Comparison of ENCODE assay signal across 37 cellular contexts in the genomic region with DNA sequence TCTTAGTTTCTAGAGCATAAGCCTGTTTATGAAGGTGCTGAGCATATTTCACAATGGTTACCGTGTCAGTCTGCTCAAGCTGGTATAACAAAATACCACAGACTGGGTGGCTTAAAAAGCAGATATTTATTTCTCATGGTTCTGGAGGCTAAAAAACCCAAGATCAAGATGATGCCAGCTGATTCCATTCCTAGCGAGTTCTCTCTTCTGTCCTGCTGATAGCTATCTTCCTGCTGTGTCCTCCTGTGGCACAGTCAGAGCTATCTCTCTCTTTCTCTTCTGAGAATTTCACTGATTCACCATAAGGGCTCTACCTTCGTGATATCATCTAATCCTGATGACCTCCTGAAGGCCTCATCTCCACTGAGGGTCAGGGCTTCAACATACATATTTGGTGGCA.
"Had no signal": no experiment of that assay in that cellular context is flagged by ENCODE, and none has a peak within 500 bp of the region (broad histone marks: within the 10 kb centered on the region; RNA-seq: fewer than 3 reads in every experiment).

No MANE protein-coding gene starts in this region.

- FAIRE-seq: TTC549 had no signal

- H3K36me3 ChIP-seq: adrenal gland, ascending aorta, brain microvascular endothelial cell, breast epithelium had no signal

- DNase-seq: activated B cell treated with CpG ODN at 0.5 μM for 24 hours; activated CD4-positive, alpha-beta memory T cell treated with anti-CD3 and anti-CD28 coated beads for 36 hours; activated CD4-positive, alpha-beta T cell treated with anti-CD3 and anti-CD28 coated beads for 4 hours; activated CD4-positive, alpha-beta T cell treated with anti-CD3 and anti-CD28 coated beads, Interleukin-2, amount 10 ng/mL, durations not matched to agents 24 days and 14 days; activated CD4-positive, alpha-beta T cell treated with anti-CD3 and anti-CD28 coated beads, Interleukin-2, amount 50 U/mL, for 1 hour; activated CD4-positive, alpha-beta T cell treated with anti-CD3 and anti-CD28 coated beads, Interleukin-2, amount 50 U/mL, for 4 hours; activated CD4-positive, CD25-positive, alpha-beta regulatory T cell treated with anti-CD3 and anti-CD28 coated beads, Interleukin-2, amount 50 U/mL, for 72 hours; activated CD8-positive, alpha-beta memory T cell treated with anti-CD3 and anti-CD28 coated beads, Interleukin-2, amount 50 U/mL, for 4 hours; activated CD8-positive, alpha-beta T cell treated with anti-CD3 and anti-CD28 coated beads for 36 hours; activated effector memory CD4-positive, alpha-beta T cell treated with anti-CD3 and anti-CD28 coated beads, Interleukin-2, amount 50 U/mL, for 16 hours; activated gamma-delta T cell treated with Interleukin-2 at 50 U/mL for 16 hours; activated naive CD4-positive, alpha-beta T cell; activated naive CD4-positive, alpha-beta T cell treated with anti-CD3 and anti-CD28 coated beads for 36 hours; activated naive CD4-positive, alpha-beta T cell treated with anti-CD3 and anti-CD28 coated beads, Interleukin-2, amount 50 U/mL, for 16 hours; activated naive CD8-positive, alpha-beta T cell treated with anti-CD3 and anti-CD28 coated beads for 36 hours; activated T-cell treated with anti-CD3 and anti-CD28 coated beads for 4 hours; activated T-cell treated with anti-CD3 and anti-CD28 coated beads, Interleukin-2, amount 50 U/mL, for 1 hour; activated T-cell treated with anti-CD3 and anti-CD28 coated beads, Interleukin-2, amount 50 U/mL, for 4 hours; activated T-cell treated with anti-CD3 and anti-CD28 coated beads, Interleukin-2, amount 50 U/mL, for 72 hours; adrenal gland; amygdala; anterior cingulate cortex; body of pancreas; brain microvascular endothelial cell; central memory CD4-positive, alpha-beta T cell; T-helper 1 cell; T-helper 2 cell; T-helper 9 cell had no signal

- H3K4me3 ChIP-seq: adrenal gland, ascending aorta, body of pancreas, breast epithelium had no signal

- H3K27ac Mint-ChIP-seq: activated B cell treated with CpG ODN at 0.5 μM for 24 hours; activated CD4-positive, alpha-beta memory T cell treated with anti-CD3 and anti-CD28 coated beads for 36 hours; activated CD4-positive, alpha-beta T cell treated with anti-CD3 and anti-CD28 coated beads, Interleukin-2, amount 10 ng/mL, durations not matched to agents 24 days and 14 days; activated CD8-positive, alpha-beta T cell treated with anti-CD3 and anti-CD28 coated beads for 36 hours; activated naive CD4-positive, alpha-beta T cell treated with anti-CD3 and anti-CD28 coated beads for 36 hours; activated naive CD4-positive, alpha-beta T cell treated with anti-CD3 and anti-CD28 coated beads, Interleukin-2, amount 50 U/mL, for 72 hours; activated naive CD8-positive, alpha-beta T cell treated with anti-CD3 and anti-CD28 coated beads for 36 hours; activated T-cell treated with anti-CD3 and anti-CD28 coated beads, Interleukin-2, amount 50 U/mL, for 72 hours; activated T-helper 1 cell treated with anti-CD3 and anti-CD28 coated beads, Interleukin-12 subunit alpha, Interleukin-12 subunit beta, Interleukin-2, Interleukin-4 antibody, amounts not matched to agents 30 ng/mL and 10 ng/mL and 1 ng/mL, durations not matched to agents 14 hours and 24 hours and 36 hours; activated T-helper 17 cell treated with anti-CD3 and anti-CD28 coated beads, Interleukin-2, amount 50 U/mL, for 72 hours; T-helper 1 cell treated with Interleukin-12 subunit alpha and Interleukin-12 subunit beta and Interleukin-4 antibody, amounts not matched to agents 30 μg/mL and 1 μg/mL, for 36 hours; T-helper 2 cell treated with Interferon-gamma antibody and Interleukin-4, amounts not matched to agents 5 μg/mL and 100 μg/mL, for 36 hours had no signal

- H3K9me3 ChIP-seq: adrenal gland, body of pancreas had no signal

- H3K4me3 Mint-ChIP-seq: activated B cell treated with CpG ODN at 0.5 μM for 24 hours; activated CD4-positive, alpha-beta memory T cell treated with anti-CD3 and anti-CD28 coated beads for 36 hours; activated CD4-positive, alpha-beta T cell treated with anti-CD3 and anti-CD28 coated beads, Interleukin-2, amount 10 ng/mL, durations not matched to agents 24 days and 14 days; activated CD8-positive, alpha-beta T cell treated with anti-CD3 and anti-CD28 coated beads for 36 hours; activated naive CD4-positive, alpha-beta T cell treated with anti-CD3 and anti-CD28 coated beads for 36 hours; activated naive CD8-positive, alpha-beta T cell treated with anti-CD3 and anti-CD28 coated beads for 36 hours; activated T-cell treated with anti-CD3 and anti-CD28 coated beads, Interleukin-2, amount 50 U/mL, for 4 hours; activated T-cell treated with anti-CD3 and anti-CD28 coated beads, Interleukin-2, amount 50 U/mL, for 72 hours; activated T-helper 1 cell treated with anti-CD3 and anti-CD28 coated beads, Interleukin-12 subunit alpha, Interleukin-12 subunit beta, Interleukin-2, Interleukin-4 antibody, amounts not matched to agents 30 ng/mL and 10 ng/mL and 1 ng/mL, durations not matched to agents 14 hours and 24 hours and 36 hours; activated T-helper 17 cell treated with anti-CD3 and anti-CD28 coated beads, Interleukin-2, amount 50 U/mL, for 72 hours; T-helper 1 cell treated with Interleukin-12 subunit alpha and Interleukin-12 subunit beta and Interleukin-4 antibody, amounts not matched to agents 30 μg/mL and 1 μg/mL, for 36 hours; T-helper 2 cell treated with Interferon-gamma antibody and Interleukin-4, amounts not matched to agents 5 μg/mL and 100 μg/mL, for 36 hours had no signal

- H3K4me1 ChIP-seq: adrenal gland, ascending aorta, body of pancreas, breast epithelium had no signal

- H3K27me3 ChIP-seq: adrenal gland, ascending aorta, body of pancreas, brain microvascular endothelial cell, breast epithelium had no signal

- ATAC-seq: activated CD8-positive, alpha-beta T cell treated with anti-CD3 and anti-CD28 coated beads for 36 hours; activated naive CD4-positive, alpha-beta T cell treated with anti-CD3 and anti-CD28 coated beads, Interleukin-2, amount 50 U/mL, for 72 hours; activated T-cell treated with anti-CD3 and anti-CD28 coated beads, Interleukin-2, amount 50 U/mL, for 4 hours; activated T-cell treated with anti-CD3 and anti-CD28 coated beads, Interleukin-2, amount 50 U/mL, for 72 hours; activated T-helper 17 cell treated with anti-CD3 and anti-CD28 coated beads, Interleukin-2, amount 50 U/mL, for 72 hours; body of pancreas had no signal

- H3K36me3 Mint-ChIP-seq: activated CD4-positive, alpha-beta memory T cell treated with anti-CD3 and anti-CD28 coated beads for 36 hours; activated naive CD8-positive, alpha-beta T cell treated with anti-CD3 and anti-CD28 coated beads for 36 hours had no signal

- H3K27ac ChIP-seq: adrenal gland, ascending aorta, body of pancreas, brain microvascular endothelial cell, breast epithelium, VCaP had no signal

- H3K4me1 Mint-ChIP-seq: activated B cell treated with CpG ODN at 0.5 μM for 24 hours; activated CD4-positive, alpha-beta T cell treated with anti-CD3 and anti-CD28 coated beads, Interleukin-2, amount 10 ng/mL, durations not matched to agents 24 days and 14 days; activated naive CD8-positive, alpha-beta T cell treated with anti-CD3 and anti-CD28 coated beads for 36 hours; activated T-helper 17 cell treated with anti-CD3 and anti-CD28 coated beads, Interleukin-2, amount 50 U/mL, for 72 hours had no signal

- H3K27me3 Mint-ChIP-seq: activated B cell treated with CpG ODN at 0.5 μM for 24 hours; activated CD4-positive, alpha-beta memory T cell treated with anti-CD3 and anti-CD28 coated beads for 36 hours; activated CD4-positive, alpha-beta T cell treated with anti-CD3 and anti-CD28 coated beads, Interleukin-2, amount 10 ng/mL, durations not matched to agents 24 days and 14 days; activated CD8-positive, alpha-beta T cell treated with anti-CD3 and anti-CD28 coated beads for 36 hours; activated naive CD8-positive, alpha-beta T cell treated with anti-CD3 and anti-CD28 coated beads for 36 hours; activated T-helper 17 cell treated with anti-CD3 and anti-CD28 coated beads, Interleukin-2, amount 50 U/mL, for 72 hours had no signal
